Comparison of ENCODE assay signal across 14 cellular contexts in genomic region chr10:33422779-33423520, GRCh38.
A peak's percentile ranks its signal among the peaks of the same experiment; 100 is the strongest.
DNase-seq lines count a peak whose midpoint lies in the region; ATAC-seq, FAIRE-seq and TF ChIP-seq lines count a peak whose summit lies in the region.
"Had no signal": no experiment of that assay in that cellular context is flagged by ENCODE, and none has a peak within 500 bp of the region (broad histone marks: within the 10 kb centered on the region; RNA-seq: fewer than 3 reads in every experiment).

No MANE protein-coding gene starts in this region.

- H3K4me1 Mint-ChIP-seq in astrocyte (ENCODE audit: low read depth, unreplicated experiment), result peaks cover 16% of the 10 kb centered on the region
- H3K4me1 Mint-ChIP-seq in nephron, result peaks cover 36% of the 10 kb centered on the region

- no peaks in the 10 kb centered on the region for H3K79me2 ChIP-seq in astrocyte (ENCODE audit: insufficient read depth, low read length)

- H3K27ac Mint-ChIP-seq in astrocyte (ENCODE audit: unreplicated experiment), result peak overlapping the region; percentile 92
- H3K27ac Mint-ChIP-seq in nephron, result peak overlapping the region; percentile 70 to 89 (median 78)

- no peaks in the 10 kb centered on the region for H3K9me3 Mint-ChIP-seq in astrocyte (ENCODE audit: unreplicated experiment)
- no peaks in the 10 kb centered on the region for H3K9me3 Mint-ChIP-seq in nephron

- TF ChIP-seq EP300 in suprapubic skin (IDR thresholded peaks at IDR 0.05), result no peak

- H3K4me3 Mint-ChIP-seq in astrocyte (ENCODE audit: unreplicated experiment) (no peak overlapping the region), nephron (no peak overlapping the region)

- no peak for TF ChIP-seq POLR2A in suprapubic skin (IDR thresholded peaks at IDR 0.05)

- FAIRE-seq in astrocyte (lab: Jason Lieb, UNC), result peak; percentile 13

- H3K4me1 ChIP-seq in right atrium auricular region, result peaks cover 0 to 6% of the 10 kb centered on the region in 2 donors
- H3K4me1 ChIP-seq in astrocyte (ENCODE audit: insufficient read depth, low read length), result peaks cover 14% of the 10 kb centered on the region
- H3K4me1 ChIP-seq in suprapubic skin, result peaks cover 14% of the 10 kb centered on the region
- H3K4me1 ChIP-seq: Caco-2 had no signal

- H3K36me3 Mint-ChIP-seq in astrocyte (ENCODE audit: low read depth, unreplicated experiment) (no peaks in the 10 kb centered on the region), nephron (ENCODE audit: low read depth) (no peaks in the 10 kb centered on the region)

- intact Hi-C loops in Right ventricle myocardium inferior (cut with DNase I), result no loop called here

- H3K27me3 ChIP-seq in right atrium auricular region (no peaks in the 10 kb centered on the region), astrocyte (ENCODE audit: insufficient read depth, low read length) (no peaks in the 10 kb centered on the region), suprapubic skin (no peaks in the 10 kb centered on the region)

- ATAC-seq in Right ventricle myocardium inferior (peak; percentile 75), HG02588 (IDR thresholded peaks at IDR 0.05; ENCODE audit: unreplicated experiment) (no peak)

- DNase-seq in Right ventricle myocardium inferior (ENCODE audit: missing footprints) (no peak), right atrium auricular region (ENCODE audit: low spot score) (no peak), astrocyte (ENCODE audit: low read depth) (no peak), DMS114 treated with DMSO at 0.1 percent for 48 hours (lab: John Stamatoyannopoulos, UW; ENCODE audit: unreplicated experiment) (no peak), suprapubic skin (ENCODE audit: low spot score in 2 of 2) (no peak), GOT3 (lab: John Stamatoyannopoulos, UW) (no peak)
- DNase-seq: activated CD4-positive, alpha-beta T cell treated with anti-CD3 and anti-CD28 coated beads, Interleukin-2, amount 50 U/mL, for 1 hour; activated T-cell treated with anti-CD3 and anti-CD28 coated beads, Interleukin-2, amount 50 U/mL, for 48 hours; Caco-2; NCI-H524; stimulated activated naive CD4-positive, alpha-beta T cell; T1000 had no signal

- 80% methylated on average over 11 of the region's 11 CpGs for WGBS in suprapubic skin

- H4K20me1 ChIP-seq in astrocyte (ENCODE audit: insufficient read depth, low read length), result no peaks in the 10 kb centered on the region

- H2AFZ ChIP-seq in astrocyte (ENCODE audit: low read depth, low read length), result peak overlapping the region; percentile 27

- H3K27ac ChIP-seq in right atrium auricular region (no peak overlapping the region), astrocyte (ENCODE audit: low read depth, low read length) (no peak overlapping the region), suprapubic skin (no peak overlapping the region)

- no peaks in the 10 kb centered on the region for H3K36me3 ChIP-seq in right atrium auricular region
- no peaks in the 10 kb centered on the region for H3K36me3 ChIP-seq in astrocyte (ENCODE audit: insufficient read depth, low read length)
- H3K36me3 ChIP-seq in suprapubic skin, result no peaks in the 10 kb centered on the region

- H3K9me3 ChIP-seq in right atrium auricular region (no peaks in the 10 kb centered on the region), astrocyte (ENCODE audit: insufficient read depth, low read depth, low read length) (no peaks in the 10 kb centered on the region), suprapubic skin (no peaks in the 10 kb centered on the region)
- H3K9me3 ChIP-seq: Caco-2 had no signal

- TF ChIP-seq CTCF in right atrium auricular region (IDR thresholded peaks at IDR 0.05) (no peak), astrocyte (IDR thresholded peaks at IDR 0.05; ENCODE audit: insufficient read depth, low read depth, low read length) (no peak), nephron (IDR thresholded peaks at IDR 0.05; ENCODE audit: unreplicated experiment in 3 of 3) (no peak), suprapubic skin (IDR thresholded peaks at IDR 0.05) (no peak)

- H3K4me3 ChIP-seq in right atrium auricular region, result no peak overlapping the region
- H3K4me3 ChIP-seq in astrocyte (ENCODE audit: insufficient read depth, low read depth, low read length), result no peak overlapping the region
- no peak overlapping the region for H3K4me3 ChIP-seq in suprapubic skin

- H3K9ac ChIP-seq in astrocyte (ENCODE audit: low read length), result no peak overlapping the region

- H3K27me3 Mint-ChIP-seq in astrocyte (ENCODE audit: low read depth, unreplicated experiment) (peaks cover 2% of the 10 kb centered on the region), nephron (ENCODE audit: low read depth) (no peaks in the 10 kb centered on the region)

- no peak overlapping the region for H3K4me2 ChIP-seq in astrocyte (ENCODE audit: low read length)
